25 cellular contexts compared by ENCODE assay signal in genomic region chr19:18893573-18894253, GRCh38. TPM values are rescaled to one million over a fixed set of nuclear protein-coding genes. Genes with fewer than 3 reads are reported as not detected.
DNase-seq lines count a peak whose midpoint lies in the region; ATAC-seq and TF ChIP-seq lines count a peak whose summit lies in the region.
"Had no signal": no experiment of that assay in that cellular context is flagged by ENCODE, and none has a peak within 500 bp of the region (broad histone marks: within the 10 kb centered on the region; RNA-seq: fewer than 3 reads in every experiment).

No MANE protein-coding gene starts in this region.

- intact Hi-C loops in spleen (cut with DNase I; ENCODE audit: low total_unique reads) (no loop called here), Calu3 (cut with micrococcal nuclease; ENCODE audit: unreplicated experiment) (no loop called here)

- no peak for ATAC-seq in GM19023 (IDR thresholded peaks at IDR 0.05; ENCODE audit: unreplicated experiment)
- ATAC-seq: activated CD4-positive, alpha-beta T cell treated with anti-CD3 and anti-CD28 coated beads for 36 hours; activated naive CD8-positive, alpha-beta T cell treated with anti-CD3 and anti-CD28 coated beads, Interleukin-2, amount 50 U/mL, for 24 hours; lower lobe of right lung; stimulated activated memory B cell treated with anti-CD40 and anti-IgM and Interleukin-4, amounts not matched to agents 10 μg/mL and 1 μg/mL and 100 μg/mL, for 72 hours had no signal

- no peak overlapping the region for H3K4me3 ChIP-seq in spleen
- H3K4me3 ChIP-seq: lower lobe of right lung, suprapubic skin had no signal

- no peaks in the 10 kb centered on the region for H3K36me3 Mint-ChIP-seq in neural crest cell (ENCODE audit: low read depth)
- H3K36me3 Mint-ChIP-seq in Calu3 (ENCODE audit: insufficient read depth, unreplicated experiment): peaks cover 12% of the 10 kb centered on the region

- no peak for TF ChIP-seq CTCF in neural crest cell (conservative IDR thresholded peaks at IDR 0.05)
- no peak for TF ChIP-seq CTCF in spleen (IDR thresholded peaks at IDR 0.05 in 8 of 11, conservative IDR thresholded peaks at IDR 0.05 in 3 of 11)
- no peak for TF ChIP-seq CTCF in Calu3 (IDR thresholded peaks at IDR 0.05; ENCODE audit: unreplicated experiment)

- no TSS peak for BruUV-seq in Calu3 (replicated peaks; lab: Mats Ljungman, UMichigan)

- peaks cover 4 to 62% (median 28%) of the 10 kb centered on the region in 7 donors for H3K27me3 ChIP-seq in spleen (replicated peaks in 1 of 7)

- TF ChIP-seq POLR2A in spleen (IDR thresholded peaks at IDR 0.05): no peak

- H3K27me3 Mint-ChIP-seq in neural crest cell (ENCODE audit: low read depth) (peaks cover 6% of the 10 kb centered on the region), Calu3 (ENCODE audit: unreplicated experiment) (no peaks in the 10 kb centered on the region)

- peak; percentile 33 for DNase-seq in globus pallidus (ENCODE audit: low spot score)
- DNase-seq in neural crest cell (ENCODE audit: low read depth, low spot score): no peak
- DNase-seq in spleen: peak; percentile 63
- no peak for DNase-seq in stimulated activated naive CD4-positive, alpha-beta T cell treated with Interleukin-2 at 50 U/mL for 16 hours (lab: John Stamatoyannopoulos, UW)
- DNase-seq in Calu3: no peak
- DNase-seq: activated CD4-positive, alpha-beta T cell treated with anti-CD3 and anti-CD28 coated beads for 36 hours; activated CD8-positive, alpha-beta memory T cell treated with anti-CD3 and anti-CD28 coated beads for 24 hours; activated effector memory CD4-positive, alpha-beta T cell treated with anti-CD3 and anti-CD28 coated beads, Interleukin-2, amount 50 U/mL, for 16 hours; activated naive CD8-positive, alpha-beta T cell treated with anti-CD3 and anti-CD28 coated beads, Interleukin-2, amount 50 U/mL, for 24 hours; Caco-2; effector CD4-positive, alpha-beta T cell; GF-D8; lower lobe of right lung; NCI-H1417 treated with DMSO at 0.1 percent for 48 hours; OCI-M1; stimulated activated CD4-positive, alpha-beta T cell treated with anti-CD3 and anti-CD28 coated beads, Interleukin-12 subunit alpha, Interleukin-12 subunit beta, amount 100 ng/mL, for 4 hours; stimulated activated CD4-positive, alpha-beta T cell treated with anti-CD3 and anti-CD28 coated beads, Interleukin-4, amount 100 ng/mL, for 24 hours had no signal

- WGBS in spleen, 5 donors: 58 to 75% (median 67%) methylated on average over 16 to 18 of the region's 18 CpGs

- H3K9me3 ChIP-seq in spleen: no peaks in the 10 kb centered on the region
- H3K9me3 ChIP-seq: Caco-2, lower lobe of right lung, suprapubic skin had no signal

- H3K4me3 Mint-ChIP-seq in neural crest cell (peak overlapping the region; percentile 68), Calu3 (ENCODE audit: low read depth, unreplicated experiment) (no peak overlapping the region)
- H3K4me3 Mint-ChIP-seq: activated CD4-positive, alpha-beta T cell treated with anti-CD3 and anti-CD28 coated beads for 36 hours; activated naive CD8-positive, alpha-beta T cell treated with anti-CD3 and anti-CD28 coated beads, Interleukin-2, amount 50 U/mL, for 24 hours; stimulated activated memory B cell treated with anti-CD40 and anti-IgM and Interleukin-4, amounts not matched to agents 10 μg/mL and 1 μg/mL and 100 μg/mL, for 72 hours had no signal

- H3K4me1 Mint-ChIP-seq in neural crest cell (peaks cover 12% of the 10 kb centered on the region), Calu3 (ENCODE audit: low read depth, unreplicated experiment) (no peaks in the 10 kb centered on the region)

- H3K27ac Mint-ChIP-seq in neural crest cell (ENCODE audit: unreplicated experiment) (no peak overlapping the region), Calu3 (ENCODE audit: unreplicated experiment) (no peak overlapping the region)
- H3K27ac Mint-ChIP-seq: activated CD4-positive, alpha-beta T cell treated with anti-CD3 and anti-CD28 coated beads for 36 hours; activated naive CD8-positive, alpha-beta T cell treated with anti-CD3 and anti-CD28 coated beads, Interleukin-2, amount 50 U/mL, for 24 hours; stimulated activated memory B cell treated with anti-CD40 and anti-IgM and Interleukin-4, amounts not matched to agents 10 μg/mL and 1 μg/mL and 100 μg/mL, for 72 hours had no signal

- H3K9me3 Mint-ChIP-seq in neural crest cell (no peaks in the 10 kb centered on the region), Calu3 (ENCODE audit: low read depth, unreplicated experiment) (no peaks in the 10 kb centered on the region)
- H3K9me3 Mint-ChIP-seq: activated naive CD8-positive, alpha-beta T cell treated with anti-CD3 and anti-CD28 coated beads, Interleukin-2, amount 50 U/mL, for 24 hours; stimulated activated memory B cell treated with anti-CD40 and anti-IgM and Interleukin-4, amounts not matched to agents 10 μg/mL and 1 μg/mL and 100 μg/mL, for 72 hours had no signal

- peaks cover 7 to 29% (median 17%) of the 10 kb centered on the region in 6 donors for H3K4me1 ChIP-seq in spleen

- H3K27ac ChIP-seq in angular gyrus (ENCODE audit: low read depth, low read length) (peak overlapping the region; percentile 99), spleen (no peak overlapping the region)
- H3K27ac ChIP-seq: C4-2B, HL-60, lower lobe of right lung, SK-N-MC, suprapubic skin had no signal

- CTCF ChIA-PET in Calu3 (lab: Charles Lee): interaction anchor here (0.6 to 1.2 kb wide), 2 partner anchors 93 to 980 kb away, joined by 4 to 6 read pairs; no protein-coding TSS in a partner anchor

- peaks cover 0 to 8% (median under 1%) of the 10 kb centered on the region in 6 donors for H3K36me3 ChIP-seq in spleen
- H3K36me3 ChIP-seq: lower lobe of right lung had no signal

RNA-seq across cellular contexts. Expression of gene CERS1, which starts 2.2 kb away (rescaled TPM):
- total RNA-seq in neural crest cell (27.7 and 29.8 TPM in 2 replicates), spleen (under 1 TPM in 4 of 7 donors, not detected in 3; 0.16 to 0.50 (median 0.40) TPM), Calu3 (2022) (3.6 and 4.4 TPM in 2 replicates)
- polyA plus RNA-seq in spleen: under 1 TPM in 2 of 3 donors, not detected in 1; 0.06 to 0.45 TPM
- total RNA-seq: lower lobe of right lung; T-helper 2 cell treated with Interferon-gamma antibody and Interleukin-4, amounts not matched to agents 100 ng/mL and 5 ng/mL, for 36 hours had no signal

RNA-seq across cellular contexts. Expression of gene COPE, which starts 25.5 kb away (rescaled TPM):
- total RNA-seq in neural crest cell (194 and 196 TPM in 2 replicates), spleen (100 to 1,000 TPM; 135 to 261 (median 158) TPM), Calu3 (2022) (137 and 143 TPM in 2 replicates)
- 100 to 1,000 TPM; 164 to 248 (median 196) TPM for polyA plus RNA-seq in spleen

RNA-seq across cellular contexts. Expression of gene DDX49, which starts 25.8 kb away (rescaled TPM):
- 54.9 and 56.6 TPM in 2 replicates for total RNA-seq in neural crest cell
- total RNA-seq in spleen: 10 to 100 TPM; 31.0 to 42.6 (median 34.8) TPM
- polyA plus RNA-seq in spleen: 10 to 100 TPM; 37.4 to 48.0 (median 38.7) TPM
- 34.4 and 37.3 TPM in 2 replicates for total RNA-seq in Calu3 (2022)

RNA-seq across cellular contexts. Expression of gene HOMER3, which starts 47.3 kb away (rescaled TPM):
- total RNA-seq in neural crest cell: 71.4 and 78.8 TPM in 2 replicates
- total RNA-seq in spleen: 100 to 1,000 TPM in 2 of 7 donors, 10 to 100 TPM in 5; 23.0 to 197 (median 80.0) TPM
- polyA plus RNA-seq in spleen: 100 to 1,000 TPM in 2 of 3 donors, 10 to 100 TPM in 1; 22.4 to 279 (median 148) TPM
- total RNA-seq in Calu3 (2022): 19.0 and 20.2 TPM in 2 replicates
- total RNA-seq: T-helper 2 cell treated with Interferon-gamma antibody and Interleukin-4, amounts not matched to agents 100 ng/mL and 5 ng/mL, for 36 hours had no signal

Comparison
In these comparisons a context has a peak if more than half of its experiments do, and no peak if none do; other contexts are left out.
1. DNase-seq: peak in globus pallidus (single experiment) and spleen (single experiment); none in neural crest cell (single experiment), stimulated activated naive CD4-positive, alpha-beta T cell treated with Interleukin-2 at 50 U/mL for 16 hours (single experiment) and Calu3 (single experiment).